ENCODE assay signal across 11 cellular contexts in genomic region chr1:92980732-92981647, GRCh38. TPM values are rescaled to one million over a fixed set of nuclear protein-coding genes. Genes with fewer than 3 reads are reported as not detected.
DNase-seq lines count a peak whose midpoint lies in the region; ATAC-seq and TF ChIP-seq lines count a peak whose summit lies in the region.
"Had no signal": no experiment of that assay in that cellular context is flagged by ENCODE, and none has a peak within 500 bp of the region (broad histone marks: within the 10 kb centered on the region; RNA-seq: fewer than 3 reads in every experiment).

No MANE protein-coding gene starts in this region.

- in situ Hi-C loops in G401 (cut with HindIII; ENCODE audit: low sequenced_read_pairs), result no loop called here

- no peaks in the 10 kb centered on the region for H3K79me2 ChIP-seq in neural progenitor cell (ENCODE audit: low read depth)

- no peak for TF ChIP-seq CTCF in neural progenitor cell (IDR thresholded peaks at IDR 0.05)

- no peak overlapping the region for H3K9ac ChIP-seq in neural progenitor cell

- H3K27ac Mint-ChIP-seq in neural progenitor cell, result no peak overlapping the region

- no peaks in the 10 kb centered on the region for H3K9me3 ChIP-seq in neural progenitor cell (ENCODE audit: low read depth)

- H3K36me3 Mint-ChIP-seq in neural progenitor cell, result no peaks in the 10 kb centered on the region
- H3K36me3 Mint-ChIP-seq: brain had no signal

- H3K4me1 Mint-ChIP-seq in neural progenitor cell, result no peaks in the 10 kb centered on the region
- H3K4me1 Mint-ChIP-seq: brain had no signal

- H3F3A ChIP-seq in neural progenitor cell (ENCODE audit: low read depth), result no peaks in the 10 kb centered on the region

- no peaks in the 10 kb centered on the region for H3K4me1 ChIP-seq in neural progenitor cell

- peak; percentile 44 for DNase-seq in activated CD4-positive, alpha-beta T cell treated with anti-CD3 and anti-CD28 coated beads, Interleukin-2, amount 50 U/mL, for 1 hour
- no peak for DNase-seq in neural progenitor cell (ENCODE audit: low spot score)
- DNase-seq in iPS-NIHi11 (ENCODE audit: low spot score), result no peak
- no peak for DNase-seq in NCI-H510A (lab: John Stamatoyannopoulos, UW)
- DNase-seq in G401 (ENCODE audit: low spot score), result no peak
- DNase-seq: NCI-H774 had no signal

- no peak overlapping the region for H3K27ac ChIP-seq in neural progenitor cell

- peak overlapping the region; percentile 58 for H2AFZ ChIP-seq in neural progenitor cell (replicated peaks)

- H3K4me3 Mint-ChIP-seq in neural progenitor cell, result no peak overlapping the region
- H3K4me3 Mint-ChIP-seq: brain had no signal

- H3K9me3 Mint-ChIP-seq in neural progenitor cell, result no peaks in the 10 kb centered on the region

- H4K20me1 ChIP-seq in neural progenitor cell (ENCODE audit: low read depth), result no peaks in the 10 kb centered on the region

- no peaks in the 10 kb centered on the region for H3K36me3 ChIP-seq in neural progenitor cell

- H3K27me3 Mint-ChIP-seq in neural progenitor cell (ENCODE audit: insufficient read depth, low read depth), result no peaks in the 10 kb centered on the region

- no peak overlapping the region for H3K4me3 ChIP-seq in neural progenitor cell
- H3K4me3 ChIP-seq: lung had no signal

- no peaks in the 10 kb centered on the region for H3K27me3 ChIP-seq in neural progenitor cell

- no peak overlapping the region for H3K4me2 ChIP-seq in neural progenitor cell

- ATAC-seq in GM19043 (IDR thresholded peaks at IDR 0.05; ENCODE audit: low read depth, unreplicated experiment) (peak; percentile 65), HG03045 (IDR thresholded peaks at IDR 0.05; ENCODE audit: unreplicated experiment) (peak; percentile 40), HG02973 (IDR thresholded peaks at IDR 0.05; ENCODE audit: unreplicated experiment) (no peak)

RNA-seq across cellular contexts. Expression of gene DIPK1A, which starts 19.7 kb away (rescaled TPM):
- 3.6 and 3.8 TPM in 2 replicates for total RNA-seq in neural progenitor cell (ENCODE audit: low replicate concordance)
- total RNA-seq in G401 (2014; rRNA removed; shearing (Covaris generic)), result 3.2 and 4.2 TPM in 2 replicates
